ENCODE assay signal across 8 cellular contexts in genomic region chr2:59888015-59888414, GRCh38.
DNase-seq lines count a peak whose midpoint lies in the region; ATAC-seq and TF ChIP-seq lines count a peak whose summit lies in the region.

No MANE protein-coding gene starts in this region.

- H3K9me3 Mint-ChIP-seq in activated CD8-positive, alpha-beta memory T cell treated with anti-CD3 and anti-CD28 coated beads, Interleukin-2, amount 10 ng/mL, durations not matched to agents 7 days and 5 days (ENCODE audit: low read depth): no peaks in the 10 kb centered on the region

- H3K4me3 Mint-ChIP-seq in activated CD8-positive, alpha-beta memory T cell treated with anti-CD3 and anti-CD28 coated beads, Interleukin-2, amount 10 ng/mL, durations not matched to agents 7 days and 5 days: no peak overlapping the region

- peak overlapping the region; percentile 1 for H3K27ac Mint-ChIP-seq in activated CD8-positive, alpha-beta memory T cell treated with anti-CD3 and anti-CD28 coated beads, Interleukin-2, amount 10 ng/mL, durations not matched to agents 7 days and 5 days

- peak; percentile 95 for ATAC-seq in HG03103 (IDR thresholded peaks at IDR 0.05; ENCODE audit: low read depth, unreplicated experiment)
- ATAC-seq in activated CD8-positive, alpha-beta memory T cell treated with anti-CD3 and anti-CD28 coated beads, Interleukin-2, amount 10 ng/mL, durations not matched to agents 7 days and 5 days: peak; percentile 70

- H3K4me3 ChIP-seq in left ventricle myocardium inferior: no peak overlapping the region

- peaks cover 7% of the 10 kb centered on the region for H3K27me3 Mint-ChIP-seq in activated CD8-positive, alpha-beta memory T cell treated with anti-CD3 and anti-CD28 coated beads, Interleukin-2, amount 10 ng/mL, durations not matched to agents 7 days and 5 days

- intact Hi-C loops in left ventricle myocardium inferior (cut with micrococcal nuclease) (no loop called here), posterior cingulate gyrus (cut with DNase I) (no loop called here)

- H3K9me3 ChIP-seq in left ventricle myocardium inferior (replicated peaks): no peaks in the 10 kb centered on the region

- CTCF ChIA-PET in activated CD8-positive, alpha-beta memory T cell treated with anti-CD3 and anti-CD28 coated beads, Interleukin-2, amount 10 ng/mL, durations not matched to agents 7 days and 5 days (lab: Charles Lee): no interaction called here

- peak; percentile 6 to 10 for DNase-seq in activated CD8-positive, alpha-beta memory T cell treated with anti-CD3 and anti-CD28 coated beads for 1 hour (ENCODE audit: extremely low read depth in 1 of 2, low read depth in 1 of 2)
- DNase-seq in activated CD8-positive, alpha-beta memory T cell treated with anti-CD3 and anti-CD28 coated beads for 24 hours: no peak
- peak; percentile 52 for DNase-seq in activated CD8-positive, alpha-beta memory T cell treated with anti-CD3 and anti-CD28 coated beads, Interleukin-2, amount 10 ng/mL, durations not matched to agents 7 days and 5 days
- DNase-seq in stimulated activated CD8-positive, alpha-beta memory T cell treated with anti-CD3 and anti-CD28 coated beads, Interleukin-12 subunit alpha, Interleukin-12 subunit beta, amount 100 ng/mL, for 4 hours (ENCODE audit: low read depth): peak; percentile 3
- DNase-seq in NCI-H2171 (lab: John Stamatoyannopoulos, UW): no peak
- DNase-seq in left ventricle myocardium inferior: no peak
- DNase-seq in posterior cingulate gyrus: no peak

- peaks cover 5% of the 10 kb centered on the region for H3K4me1 ChIP-seq in left ventricle myocardium inferior

- H3K27me3 ChIP-seq in left ventricle myocardium inferior (ENCODE audit: low read depth): no peaks in the 10 kb centered on the region

- no peak for TF ChIP-seq CTCF in left ventricle myocardium inferior (IDR thresholded peaks at IDR 0.05; ENCODE audit: borderline replicate concordance)

- H3K27ac ChIP-seq in left ventricle myocardium inferior (replicated peaks): no peak overlapping the region

- peaks cover 15% of the 10 kb centered on the region for H3K4me1 Mint-ChIP-seq in activated CD8-positive, alpha-beta memory T cell treated with anti-CD3 and anti-CD28 coated beads, Interleukin-2, amount 10 ng/mL, durations not matched to agents 7 days and 5 days

- no peaks in the 10 kb centered on the region for H3K36me3 ChIP-seq in left ventricle myocardium inferior

- H3K36me3 Mint-ChIP-seq in activated CD8-positive, alpha-beta memory T cell treated with anti-CD3 and anti-CD28 coated beads, Interleukin-2, amount 10 ng/mL, durations not matched to agents 7 days and 5 days: no peaks in the 10 kb centered on the region

Comparison
In these comparisons a context has a peak if more than half of its experiments do, and no peak if none do; other contexts are left out.
1. DNase-seq: peak in activated CD8-positive, alpha-beta memory T cell treated with anti-CD3 and anti-CD28 coated beads for 1 hour (2 of 2), activated CD8-positive, alpha-beta memory T cell treated with anti-CD3 and anti-CD28 coated beads, Interleukin-2, amount 10 ng/mL, durations not matched to agents 7 days and 5 days (single experiment) and stimulated activated CD8-positive, alpha-beta memory T cell treated with anti-CD3 and anti-CD28 coated beads, Interleukin-12 subunit alpha, Interleukin-12 subunit beta, amount 100 ng/mL, for 4 hours (single experiment); none in activated CD8-positive, alpha-beta memory T cell treated with anti-CD3 and anti-CD28 coated beads for 24 hours (single experiment), NCI-H2171 (single experiment), left ventricle myocardium inferior (single experiment) and posterior cingulate gyrus (0 of 10).